8 cellular contexts compared by ENCODE assay signal in the genomic region with DNA sequence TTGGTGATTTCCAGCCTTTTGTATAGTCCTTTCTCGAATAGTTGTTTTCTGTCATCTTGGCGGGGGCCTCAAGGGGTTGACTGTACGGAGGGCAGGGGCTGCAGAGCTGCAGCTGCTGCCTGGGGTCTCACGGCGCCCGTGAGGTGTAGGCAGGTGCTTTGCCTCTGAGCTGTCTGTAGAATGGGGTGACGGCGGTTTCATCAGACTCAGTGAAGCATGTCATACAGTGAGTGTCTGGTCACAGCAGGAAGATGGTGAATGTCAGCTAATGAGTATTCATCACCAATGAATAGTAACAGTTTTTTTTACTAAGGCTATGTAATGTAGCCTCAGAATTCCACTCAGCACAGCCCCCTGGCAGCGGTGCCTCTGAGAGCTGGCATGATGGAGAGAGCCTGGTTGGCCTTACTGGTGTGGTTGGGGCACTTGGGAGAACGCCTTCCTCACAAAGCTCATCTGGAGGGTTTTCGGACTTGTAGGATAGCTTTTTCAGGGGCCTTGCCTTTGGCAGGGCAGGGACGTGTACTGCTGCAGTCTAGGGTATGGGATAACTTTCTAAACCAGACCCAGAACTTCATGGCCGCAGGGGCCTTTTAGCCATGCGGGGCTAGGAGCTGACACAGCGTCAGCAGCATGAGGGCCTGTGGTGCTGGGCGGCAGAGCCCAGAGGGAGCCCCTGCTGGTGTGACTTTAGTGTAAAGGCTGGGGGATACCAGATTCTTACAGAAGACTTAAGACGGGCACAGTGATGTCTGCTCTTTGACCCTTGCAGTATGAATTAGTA. TPM values are rescaled to one million over a fixed set of nuclear protein-coding genes. Genes with fewer than 3 reads are reported as not detected.
DNase-seq lines count a peak whose midpoint lies in the region; ATAC-seq lines count a peak whose summit lies in the region.

No MANE protein-coding gene starts in this region.

- H3K27me3 Mint-ChIP-seq in activated CD4-positive, alpha-beta memory T cell treated with anti-CD3 and anti-CD28 coated beads for 36 hours = no peaks in the 10 kb centered on the region
- no peaks in the 10 kb centered on the region for H3K27me3 Mint-ChIP-seq in activated CD4-positive, alpha-beta memory T cell treated with anti-CD3 and anti-CD28 coated beads, Interleukin-2, amount 10 ng/mL, durations not matched to agents 7 days and 5 days
- H3K27me3 Mint-ChIP-seq in naive B cell = no peaks in the 10 kb centered on the region

- peak; percentile 35 for DNase-seq in activated CD4-positive, alpha-beta memory T cell treated with anti-CD3 and anti-CD28 coated beads for 36 hours
- DNase-seq in activated CD4-positive, alpha-beta memory T cell treated with anti-CD3 and anti-CD28 coated beads, Interleukin-2, amount 10 ng/mL, durations not matched to agents 7 days and 5 days = no peak
- DNase-seq in NCI-H69 (lab: John Stamatoyannopoulos, UW) (peak; percentile 81), naive B cell (no peak), GOT3 (lab: John Stamatoyannopoulos, UW) (no peak), DMS114 treated with DMSO at 0.1 percent for 48 hours (lab: John Stamatoyannopoulos, UW; ENCODE audit: unreplicated experiment) (no peak), H4 (ENCODE audit: low spot score) (no peak)

- POLR2A ChIA-PET in activated CD4-positive, alpha-beta memory T cell treated with anti-CD3 and anti-CD28 coated beads for 36 hours (lab: Charles Lee) = interaction anchor here (1.3 to 2.0 kb wide), 2 partner anchors 16 to 95 kb away, joined by 5 to 8 read pairs; partner anchors contain the start of genes NSUN2, SRD5A1 and TENT4A
- POLR2A ChIA-PET in activated CD4-positive, alpha-beta memory T cell treated with anti-CD3 and anti-CD28 coated beads, Interleukin-2, amount 10 ng/mL, durations not matched to agents 7 days and 5 days (lab: Charles Lee) = interaction anchor here (1.4 to 6.3 kb wide), 4 partner anchors 10 to 95 kb away, joined by 3 to 29 read pairs (median 17); partner anchors contain the start of genes NSUN2, SRD5A1 and TENT4A

- H3K27ac Mint-ChIP-seq in activated CD4-positive, alpha-beta memory T cell treated with anti-CD3 and anti-CD28 coated beads for 36 hours = peak overlapping the region; percentile 58
- H3K27ac Mint-ChIP-seq in activated CD4-positive, alpha-beta memory T cell treated with anti-CD3 and anti-CD28 coated beads, Interleukin-2, amount 10 ng/mL, durations not matched to agents 7 days and 5 days = no peak overlapping the region
- H3K27ac Mint-ChIP-seq in naive B cell = peak overlapping the region in 5 of 6 donors; percentile 36 to 93 (median 74)

- H3K4me3 Mint-ChIP-seq in activated CD4-positive, alpha-beta memory T cell treated with anti-CD3 and anti-CD28 coated beads for 36 hours = no peak overlapping the region
- no peak overlapping the region for H3K4me3 Mint-ChIP-seq in activated CD4-positive, alpha-beta memory T cell treated with anti-CD3 and anti-CD28 coated beads, Interleukin-2, amount 10 ng/mL, durations not matched to agents 7 days and 5 days
- H3K4me3 Mint-ChIP-seq in naive B cell = peak overlapping the region in 4 of 8 donors; percentile 53 to 85 (median 65)

- peaks cover 91% of the 10 kb centered on the region for H3K4me1 Mint-ChIP-seq in activated CD4-positive, alpha-beta memory T cell treated with anti-CD3 and anti-CD28 coated beads for 36 hours (ENCODE audit: low read depth)
- peaks cover 77% of the 10 kb centered on the region for H3K4me1 Mint-ChIP-seq in activated CD4-positive, alpha-beta memory T cell treated with anti-CD3 and anti-CD28 coated beads, Interleukin-2, amount 10 ng/mL, durations not matched to agents 7 days and 5 days
- peaks cover 58 to 93% (median 77%) of the 10 kb centered on the region in 3 donors for H3K4me1 Mint-ChIP-seq in naive B cell

- H3K9me3 Mint-ChIP-seq in activated CD4-positive, alpha-beta memory T cell treated with anti-CD3 and anti-CD28 coated beads for 36 hours = no peaks in the 10 kb centered on the region
- no peaks in the 10 kb centered on the region for H3K9me3 Mint-ChIP-seq in activated CD4-positive, alpha-beta memory T cell treated with anti-CD3 and anti-CD28 coated beads, Interleukin-2, amount 10 ng/mL, durations not matched to agents 7 days and 5 days
- no peaks in the 10 kb centered on the region for H3K9me3 Mint-ChIP-seq in naive B cell

- intact Hi-C loops in activated CD4-positive, alpha-beta memory T cell treated with anti-CD3 and anti-CD28 coated beads for 36 hours (cut with micrococcal nuclease) = loop anchor here (2.0 kb wide), 1 partner anchor 13 kb away; no protein-coding TSS in a partner anchor

- peaks cover 26% of the 10 kb centered on the region for H3K36me3 Mint-ChIP-seq in activated CD4-positive, alpha-beta memory T cell treated with anti-CD3 and anti-CD28 coated beads for 36 hours
- peaks cover 44% of the 10 kb centered on the region for H3K36me3 Mint-ChIP-seq in activated CD4-positive, alpha-beta memory T cell treated with anti-CD3 and anti-CD28 coated beads, Interleukin-2, amount 10 ng/mL, durations not matched to agents 7 days and 5 days (ENCODE audit: low read depth)
- H3K36me3 Mint-ChIP-seq in naive B cell = peaks cover 9 to 10% of the 10 kb centered on the region in 2 donors

- ATAC-seq in HG02973 (IDR thresholded peaks at IDR 0.05; ENCODE audit: unreplicated experiment) (peak; percentile 58), naive B cell (ENCODE audit: low read depth in 2 of 2) (peak; percentile 75 to 86)

- CTCF ChIA-PET in activated CD4-positive, alpha-beta memory T cell treated with anti-CD3 and anti-CD28 coated beads for 36 hours (lab: Charles Lee) = interaction anchor here (1.4 to 2.3 kb wide), 2 partner anchors 11 to 17 kb away, joined by 3 to 11 read pairs; no protein-coding TSS in a partner anchor
- CTCF ChIA-PET in activated CD4-positive, alpha-beta memory T cell treated with anti-CD3 and anti-CD28 coated beads, Interleukin-2, amount 10 ng/mL, durations not matched to agents 7 days and 5 days (lab: Charles Lee) = interaction anchor here (0.9 kb wide), 1 partner anchor 10 kb away, joined by 3 read pairs; no protein-coding TSS in a partner anchor

RNA-seq across cellular contexts. Expression of gene TENT4A, which starts 15.0 kb away (rescaled TPM):
- total RNA-seq in activated CD4-positive, alpha-beta memory T cell treated with anti-CD3 and anti-CD28 coated beads for 36 hours = 10 to 100 TPM; 26.6 to 29.2 TPM
- total RNA-seq in activated CD4-positive, alpha-beta memory T cell treated with anti-CD3 and anti-CD28 coated beads, Interleukin-2, amount 10 ng/mL, durations not matched to agents 7 days and 5 days = 10 to 100 TPM; 34.3 to 36.6 TPM
- 1 to 10 TPM in 3 of 6 donors, under 1 TPM in 3; 0.04 to 2.0 (median 0.96) TPM for polyA plus RNA-seq in naive B cell (ENCODE audit: low read depth in 6 of 6)
- total RNA-seq in H4 (2014; rRNA removed; shearing (Covaris generic)) = 3.9 and 6.2 TPM in 2 replicates

Comparison
In these comparisons a context has a peak if more than half of its experiments do, and no peak if none do; other contexts are left out.
1. DNase-seq: peak in activated CD4-positive, alpha-beta memory T cell treated with anti-CD3 and anti-CD28 coated beads for 36 hours (single experiment) and NCI-H69 (single experiment); none in activated CD4-positive, alpha-beta memory T cell treated with anti-CD3 and anti-CD28 coated beads, Interleukin-2, amount 10 ng/mL, durations not matched to agents 7 days and 5 days (single experiment), naive B cell (single experiment), GOT3 (single experiment), DMS114 treated with DMSO at 0.1 percent for 48 hours (single experiment) and H4 (single experiment).